In the genomic region with DNA sequence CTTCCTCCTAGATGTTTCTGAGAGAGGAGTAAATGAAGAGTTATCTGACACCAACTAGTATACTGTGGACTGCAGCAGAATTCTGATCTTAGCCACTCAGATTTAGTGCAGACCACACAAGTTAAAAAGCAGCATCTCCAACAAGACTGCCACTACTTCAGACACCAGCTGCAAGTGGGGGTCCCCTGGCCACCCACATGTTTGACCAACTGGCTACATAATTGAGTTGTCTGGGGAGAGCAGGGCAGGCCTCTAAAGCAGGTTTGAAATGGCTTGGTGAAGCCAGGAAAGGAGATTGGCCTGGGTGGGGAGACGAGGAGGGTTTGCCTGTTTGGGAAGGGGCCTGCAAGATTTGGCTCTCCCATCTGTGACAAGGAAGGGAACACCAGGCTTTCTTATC, we compare ENCODE assay signal across 1 cellular context.
TF ChIP-seq lines count a peak whose summit lies in the region.

No MANE protein-coding gene starts in this region.

TF ChIP-seq in HepG2, 621 proteins besides CTCF, POLR2A, EP300 and RAD21 (continued from another document):
- TF ChIP-seq, protein P1, sequence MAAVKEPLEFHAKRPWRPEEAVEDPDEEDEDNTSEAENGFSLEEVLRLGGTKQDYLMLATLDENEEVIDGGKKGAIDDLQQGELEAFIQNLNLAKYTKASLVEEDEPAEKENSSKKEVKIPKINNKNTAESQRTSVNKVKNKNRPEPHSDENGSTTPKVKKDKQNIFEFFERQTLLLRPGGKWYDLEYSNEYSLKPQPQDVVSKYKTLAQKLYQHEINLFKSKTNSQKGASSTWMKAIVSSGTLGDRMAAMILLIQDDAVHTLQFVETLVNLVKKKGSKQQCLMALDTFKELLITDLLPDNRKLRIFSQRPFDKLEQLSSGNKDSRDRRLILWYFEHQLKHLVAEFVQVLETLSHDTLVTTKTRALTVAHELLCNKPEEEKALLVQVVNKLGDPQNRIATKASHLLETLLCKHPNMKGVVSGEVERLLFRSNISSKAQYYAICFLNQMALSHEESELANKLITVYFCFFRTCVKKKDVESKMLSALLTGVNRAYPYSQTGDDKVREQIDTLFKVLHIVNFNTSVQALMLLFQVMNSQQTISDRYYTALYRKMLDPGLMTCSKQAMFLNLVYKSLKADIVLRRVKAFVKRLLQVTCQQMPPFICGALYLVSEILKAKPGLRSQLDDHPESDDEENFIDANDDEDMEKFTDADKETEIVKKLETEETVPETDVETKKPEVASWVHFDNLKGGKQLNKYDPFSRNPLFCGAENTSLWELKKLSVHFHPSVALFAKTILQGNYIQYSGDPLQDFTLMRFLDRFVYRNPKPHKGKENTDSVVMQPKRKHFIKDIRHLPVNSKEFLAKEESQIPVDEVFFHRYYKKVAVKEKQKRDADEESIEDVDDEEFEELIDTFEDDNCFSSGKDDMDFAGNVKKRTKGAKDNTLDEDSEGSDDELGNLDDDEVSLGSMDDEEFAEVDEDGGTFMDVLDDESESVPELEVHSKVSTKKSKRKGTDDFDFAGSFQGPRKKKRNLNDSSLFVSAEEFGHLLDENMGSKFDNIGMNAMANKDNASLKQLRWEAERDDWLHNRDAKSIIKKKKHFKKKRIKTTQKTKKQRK (IDR thresholded peaks at IDR 0.05; ENCODE audit: low read length) = no peak
- TF ChIP-seq ZSCAN21 (CRISPR knock-in tag; IDR thresholded peaks at IDR 0.05; ENCODE audit: borderline replicate concordance) = no peak
TF ChIP-seq in HepG2: peak in this region for 0.
